18 cellular contexts compared by ENCODE assay signal in genomic region chr20:22729180-22729579, GRCh38.
DNase-seq lines count a peak whose midpoint lies in the region; ATAC-seq and TF ChIP-seq lines count a peak whose summit lies in the region.
"Had no signal": no experiment of that assay in that cellular context is flagged by ENCODE, and none has a peak within 500 bp of the region (broad histone marks: within the 10 kb centered on the region; RNA-seq: fewer than 3 reads in every experiment).

No MANE protein-coding gene starts in this region.

- H3K27me3 ChIP-seq in foreskin keratinocyte = no peaks in the 10 kb centered on the region
- H3K27me3 ChIP-seq: BE2C, uterus had no signal

- TF ChIP-seq CTCF in foreskin keratinocyte (conservative IDR thresholded peaks at IDR 0.05) = no peak

- H3K36me3 Mint-ChIP-seq in stimulated activated naive B cell treated with anti-CD40 and anti-IgM and Interleukin-4, amounts not matched to agents 10 μg/mL and 1 μg/mL and 100 μg/mL, for 72 hours = no peaks in the 10 kb centered on the region
- H3K36me3 Mint-ChIP-seq: activated CD4-positive, alpha-beta memory T cell treated with anti-CD3 and anti-CD28 coated beads for 36 hours; naive thymus-derived CD8-positive, alpha-beta T cell had no signal

- no peak overlapping the region for H3K27ac ChIP-seq in foreskin keratinocyte
- H3K27ac ChIP-seq: 22Rv1, uterus had no signal

- no peaks in the 10 kb centered on the region for H3K4me1 ChIP-seq in foreskin keratinocyte
- H3K4me1 ChIP-seq: BE2C, uterus had no signal

- H3K4me3 Mint-ChIP-seq in stimulated activated naive B cell treated with anti-CD40 and anti-IgM and Interleukin-4, amounts not matched to agents 10 μg/mL and 1 μg/mL and 100 μg/mL, for 72 hours = no peak overlapping the region
- H3K4me3 Mint-ChIP-seq: activated CD4-positive, alpha-beta memory T cell treated with anti-CD3 and anti-CD28 coated beads for 36 hours; dendritic cell treated with granulocyte-macrophage colony-stimulating factor and Interleukin-4, amounts not matched to agents 40 ng/mL and 50 ng/mL, for 4 days; naive thymus-derived CD8-positive, alpha-beta T cell had no signal

- H3K4me1 Mint-ChIP-seq in stimulated activated naive B cell treated with anti-CD40 and anti-IgM and Interleukin-4, amounts not matched to agents 10 μg/mL and 1 μg/mL and 100 μg/mL, for 72 hours = peaks cover 3 to 17% of the 10 kb centered on the region in 2 donors
- H3K4me1 Mint-ChIP-seq: naive thymus-derived CD8-positive, alpha-beta T cell had no signal

- H3K27ac Mint-ChIP-seq in stimulated activated naive B cell treated with anti-CD40 and anti-IgM and Interleukin-4, amounts not matched to agents 10 μg/mL and 1 μg/mL and 100 μg/mL, for 72 hours = no peak overlapping the region
- H3K27ac Mint-ChIP-seq: activated CD4-positive, alpha-beta memory T cell treated with anti-CD3 and anti-CD28 coated beads for 36 hours; dendritic cell treated with granulocyte-macrophage colony-stimulating factor and Interleukin-4, amounts not matched to agents 40 ng/mL and 50 ng/mL, for 4 days had no signal

- DNase-seq in SKM-1 treated with dmso at 0.1 percent for 144 hours (lab: John Stamatoyannopoulos, UW; ENCODE audit: unreplicated experiment) (peak; percentile 5), SKM-1 (lab: John Stamatoyannopoulos, UW; ENCODE audit: unreplicated experiment) (no peak), RPMI7951 (ENCODE audit: low read depth) (peak; percentile 90), foreskin keratinocyte (no peak), DMS 273 (lab: John Stamatoyannopoulos, UW; ENCODE audit: unreplicated experiment) (no peak)
- no peak for DNase-seq in stimulated activated naive B cell treated with anti-CD40 and anti-IgM and Interleukin-4, amounts not matched to agents 10 μg/mL and 1 μg/mL and 100 μg/mL, for 72 hours
- DNase-seq: activated CD4-positive, alpha-beta memory T cell treated with anti-CD3 and anti-CD28 coated beads for 36 hours; activated T-cell treated with anti-CD3 and anti-CD28 coated beads for 4 hours; BE2C; naive thymus-derived CD8-positive, alpha-beta T cell; NCI-H1417 treated with DMSO at 0.1 percent for 48 hours; NCI-H524; right cardiac atrium; uterus had no signal

- ATAC-seq in foreskin keratinocyte (peak; percentile 33), GM18498 (IDR thresholded peaks at IDR 0.05; ENCODE audit: unreplicated experiment) (no peak), HG03439 (IDR thresholded peaks at IDR 0.05; ENCODE audit: unreplicated experiment) (no peak)
- ATAC-seq in stimulated activated naive B cell treated with anti-CD40 and anti-IgM and Interleukin-4, amounts not matched to agents 10 μg/mL and 1 μg/mL and 100 μg/mL, for 72 hours (replicated peaks) = peak; percentile 41 to 42
- ATAC-seq: naive thymus-derived CD8-positive, alpha-beta T cell had no signal

- H3K27me3 Mint-ChIP-seq in stimulated activated naive B cell treated with anti-CD40 and anti-IgM and Interleukin-4, amounts not matched to agents 10 μg/mL and 1 μg/mL and 100 μg/mL, for 72 hours = no peaks in the 10 kb centered on the region
- H3K27me3 Mint-ChIP-seq: activated CD4-positive, alpha-beta memory T cell treated with anti-CD3 and anti-CD28 coated beads for 36 hours; dendritic cell treated with granulocyte-macrophage colony-stimulating factor and Interleukin-4, amounts not matched to agents 40 ng/mL and 50 ng/mL, for 4 days had no signal

- H3K9me3 Mint-ChIP-seq in stimulated activated naive B cell treated with anti-CD40 and anti-IgM and Interleukin-4, amounts not matched to agents 10 μg/mL and 1 μg/mL and 100 μg/mL, for 72 hours = peaks cover 0 to 3% of the 10 kb centered on the region in 2 donors
- H3K9me3 Mint-ChIP-seq: activated CD4-positive, alpha-beta memory T cell treated with anti-CD3 and anti-CD28 coated beads for 36 hours; dendritic cell treated with granulocyte-macrophage colony-stimulating factor and Interleukin-4, amounts not matched to agents 40 ng/mL and 50 ng/mL, for 4 days had no signal

Comparison
In these comparisons a context has a peak if more than half of its experiments do, and no peak if none do; other contexts are left out.
1. DNase-seq: peak in SKM-1 treated with dmso at 0.1 percent for 144 hours (single experiment) and RPMI7951 (single experiment); none in SKM-1 (single experiment), foreskin keratinocyte (0 of 2), stimulated activated naive B cell treated with anti-CD40 and anti-IgM and Interleukin-4, amounts not matched to agents 10 μg/mL and 1 μg/mL and 100 μg/mL, for 72 hours (single experiment) and DMS 273 (single experiment).
2. ATAC-seq: peak in foreskin keratinocyte (single experiment) and stimulated activated naive B cell treated with anti-CD40 and anti-IgM and Interleukin-4, amounts not matched to agents 10 μg/mL and 1 μg/mL and 100 μg/mL, for 72 hours (2 of 2); none in GM18498 (single experiment) and HG03439 (single experiment).